8 cellular contexts compared by ENCODE assay signal in the genomic region with DNA sequence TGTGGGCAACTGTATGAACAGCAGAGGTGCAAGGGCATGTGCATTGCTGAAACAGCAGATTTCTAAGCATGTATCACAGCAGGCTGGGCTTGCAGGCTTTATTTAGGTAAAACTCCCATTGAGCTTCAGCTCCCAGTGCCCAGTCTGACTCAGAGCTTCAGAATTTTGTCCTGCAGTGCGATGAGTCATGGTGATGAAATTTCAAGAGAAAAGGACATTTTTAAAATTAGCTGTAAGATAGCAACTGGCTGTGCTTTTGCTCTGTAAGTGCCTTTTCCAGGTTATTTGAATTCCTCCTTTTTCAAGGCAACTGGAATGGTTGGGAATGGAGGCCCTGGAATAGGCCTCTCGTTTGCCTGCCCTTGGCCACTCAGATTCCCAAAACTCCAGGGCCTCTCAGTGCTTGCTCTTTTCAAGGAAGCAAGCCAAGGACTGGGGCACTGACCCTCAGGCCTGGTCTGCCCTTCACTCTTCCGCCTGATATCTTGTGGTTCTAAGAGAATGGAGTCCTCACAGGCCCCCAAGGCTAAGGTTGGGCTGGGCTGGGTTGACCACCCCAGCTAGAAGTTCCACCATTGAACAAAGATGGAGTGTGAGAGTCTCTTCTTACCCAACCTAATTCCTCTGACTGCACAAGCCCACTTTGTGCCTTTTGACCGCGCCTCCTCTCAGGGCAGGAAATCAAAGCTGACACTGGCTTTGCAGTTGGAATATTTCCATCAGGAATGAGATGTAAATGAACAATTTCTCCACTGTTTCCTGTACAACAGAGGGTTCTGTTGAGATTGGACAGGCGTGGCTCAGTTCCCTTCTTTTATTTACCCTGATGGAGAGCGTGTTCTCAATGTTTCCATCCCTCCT. TPM values are rescaled to one million over a fixed set of nuclear protein-coding genes. Genes with fewer than 3 reads are reported as not detected.
A peak's percentile ranks its signal among the peaks of the same experiment; 100 is the strongest.
DNase-seq lines count a peak whose midpoint lies in the region; ATAC-seq and TF ChIP-seq lines count a peak whose summit lies in the region.

No MANE protein-coding gene starts in this region.

- ATAC-seq in GM21423 (IDR thresholded peaks at IDR 0.05; ENCODE audit: unreplicated experiment), result no peak
- ATAC-seq in GM18868 (IDR thresholded peaks at IDR 0.05; ENCODE audit: unreplicated experiment), result no peak

- no peaks in the 10 kb centered on the region for H3K27me3 ChIP-seq in MG63

- no TSS peak for BruUV-seq in MCF 10A (replicated peaks; lab: Mats Ljungman, UMichigan)

- intact Hi-C loops in MCF 10A (cut with micrococcal nuclease), result loop anchor here (2.0 kb wide), 1 partner anchor 44 kb away; no protein-coding TSS in a partner anchor

- no peaks in the 10 kb centered on the region for H3K27me3 Mint-ChIP-seq in MCF 10A (ENCODE audit: insufficient read depth, unreplicated experiment)

- no peaks in the 10 kb centered on the region for H3K36me3 Mint-ChIP-seq in MCF 10A (ENCODE audit: insufficient read depth, unreplicated experiment)

- CTCF ChIA-PET in MCF 10A (lab: Yijun Ruan, JAX), result interaction anchor here (0.7 to 1.5 kb wide), 7 partner anchors 8 to 381 kb away, joined by 3 to 5 read pairs (median 3); no protein-coding TSS in a partner anchor

- H3K27ac Mint-ChIP-seq in MCF 10A (ENCODE audit: low read depth, unreplicated experiment), result peak overlapping the region; percentile 96

- H3K9me3 ChIP-seq in MG63, result no peaks in the 10 kb centered on the region; the same call in 1 of the 2 replicates

- in situ Hi-C loops in Caki2 (cut with HindIII; ENCODE audit: low pct_unique_long_range_greater_than_20kb, low sequenced_read_pairs), result no loop called here

- no peaks in the 10 kb centered on the region for H3K9me3 Mint-ChIP-seq in MCF 10A (ENCODE audit: unreplicated experiment)

- peaks cover 72% of the 10 kb centered on the region for H3K4me1 Mint-ChIP-seq in MCF 10A (ENCODE audit: insufficient read depth, unreplicated experiment)

- H3K4me3 ChIP-seq in MG63, result no peak overlapping the region

- DNase-seq in Caki2 (ENCODE audit: low read depth), result peak; percentile 77
- peak; percentile 87 for DNase-seq in MG63
- DNase-seq in MCF 10A (ENCODE audit: unreplicated experiment), result peak; percentile 94
- peak; percentile 96 for DNase-seq in islet precursor cell
- peak; percentile 32 for DNase-seq in stimulated activated CD4-positive, alpha-beta T cell treated with anti-CD3 and anti-CD28 coated beads, Interleukin-4, amount 100 ng/mL, for 24 hours
- no peak for DNase-seq in NCI-H2107 (lab: John Stamatoyannopoulos, UW)

- H3K4me3 Mint-ChIP-seq in MCF 10A (ENCODE audit: unreplicated experiment), result peak overlapping the region; percentile 49

- POLR2A ChIA-PET in MCF 10A (lab: Yijun Ruan, JAX), result interaction anchor here (0.7 to 2.5 kb wide), 12 partner anchors 13 to 673 kb away, joined by 3 to 17 read pairs (median 4); a partner anchor contains a TSS

- no peaks in the 10 kb centered on the region for H3K36me3 ChIP-seq in MG63

- no peak for TF ChIP-seq CTCF in MCF 10A (IDR thresholded peaks at IDR 0.05; ENCODE audit: unreplicated experiment)

RNA-seq across cellular contexts. Expression of a gene that starts 59.5 kb away (rescaled TPM):
- total RNA-seq in Caki2 (2014; rRNA removed; shearing (Covaris generic); ENCODE audit: low replicate concordance), result 47.9 and 67.9 TPM in 2 replicates
- total RNA-seq in MG63 (2014; rRNA removed; shearing (Covaris generic); ENCODE audit: low replicate concordance), result 19.9 and 37.4 TPM in 2 replicates
- 9.8 and 13.8 TPM in 2 replicates for total RNA-seq in MCF 10A (2022)
